Comparison of ENCODE assay signal across 21 cellular contexts in genomic region chr11:88043149-88043548, GRCh38.
"Had no signal": no experiment of that assay in that cellular context is flagged by ENCODE, and none has a peak within 500 bp of the region (broad histone marks: within the 10 kb centered on the region; RNA-seq: fewer than 3 reads in every experiment).

No MANE protein-coding gene starts in this region.

- H3K4me3 ChIP-seq: left lung, lung, sigmoid colon, testis, uterus had no signal

- H3K27ac ChIP-seq: foreskin keratinocyte, left lung, sigmoid colon, testis, uterus had no signal

- ATAC-seq: activated CD4-positive, alpha-beta T cell treated with anti-CD3 and anti-CD28 coated beads for 36 hours; activated T-cell treated with anti-CD3 and anti-CD28 coated beads, Interleukin-2, amount 50 U/mL, for 4 hours; left lung; naive thymus-derived CD4-positive, alpha-beta T cell had no signal

- H3K36me3 ChIP-seq: left lung, sigmoid colon, uterus had no signal

- H3K9me3 ChIP-seq: left lung, sigmoid colon, testis, uterus had no signal

- H3K4me1 ChIP-seq: foreskin keratinocyte, left lung, sigmoid colon, testis, uterus had no signal

- FAIRE-seq: endometrium, TTC549 had no signal

- H3K27me3 ChIP-seq: foreskin keratinocyte, left lung, sigmoid colon, testis, uterus had no signal

- DNase-seq: activated CD4-positive, alpha-beta T cell treated with anti-CD3 and anti-CD28 coated beads for 36 hours; activated CD4-positive, alpha-beta T cell treated with anti-CD3 and anti-CD28 coated beads, Interleukin-2, amount 50 U/mL, for 48 hours; activated CD8-positive, alpha-beta memory T cell treated with anti-CD3 and anti-CD28 coated beads, Interleukin-2, amount 50 U/mL, for 48 hours; activated naive CD4-positive, alpha-beta T cell treated with anti-CD3 and anti-CD28 coated beads for 36 hours; activated naive CD8-positive, alpha-beta T cell treated with anti-CD3 and anti-CD28 coated beads, Interleukin-2, amount 10 ng/mL, durations not matched to agents 7 days and 5 days; activated T-cell treated with anti-CD3 and anti-CD28 coated beads, Interleukin-2, amount 50 U/mL, for 4 hours; amniotic stem cell; cortex of kidney; foreskin keratinocyte; kidney glomerular epithelial cell; left lung; naive thymus-derived CD4-positive, alpha-beta T cell; sigmoid colon; stimulated activated CD4-positive, alpha-beta T cell treated with anti-CD3 and anti-CD28 coated beads, Interleukin-4, amount 100 ng/mL, for 1 hour; stimulated activated naive CD4-positive, alpha-beta T cell; testis; trophoblast cell; uterus had no signal
